Comparison of ENCODE assay signal across 8 cellular contexts in genomic region chr1:84442256-84442655, GRCh38. TPM values are rescaled to one million over a fixed set of nuclear protein-coding genes. Genes with fewer than 3 reads are reported as not detected.
DNase-seq lines count a peak whose midpoint lies in the region; ATAC-seq and TF ChIP-seq lines count a peak whose summit lies in the region.

No MANE protein-coding gene starts in this region.

- no peaks in the 10 kb centered on the region for H3K9me2 ChIP-seq in neural cell (ENCODE audit: insufficient read depth, low read length)

- H3K9me3 ChIP-seq in neural cell (ENCODE audit: low read length) = no peaks in the 10 kb centered on the region
- H3K9me3 ChIP-seq in effector memory CD4-positive, alpha-beta T cell (ENCODE audit: control insufficient read depth, low read length) = no peaks in the 10 kb centered on the region

- H3K9ac ChIP-seq in neural cell (ENCODE audit: low read length) = no peak overlapping the region

- ATAC-seq in GM21515 (IDR thresholded peaks at IDR 0.05; ENCODE audit: unreplicated experiment) = peak; percentile 96

- no peaks in the 10 kb centered on the region for H3F3A ChIP-seq in neural cell (ENCODE audit: insufficient read depth, low read length, poor library complexity, severe bottlenecking)

- no peaks in the 10 kb centered on the region for H3K79me2 ChIP-seq in neural cell (replicated peaks; ENCODE audit: insufficient read depth, low read length)

- H3K27me3 ChIP-seq in neural cell (ENCODE audit: insufficient read depth, low read depth, low read length) = no peaks in the 10 kb centered on the region
- H3K27me3 ChIP-seq in effector memory CD4-positive, alpha-beta T cell (replicated peaks; ENCODE audit: control insufficient read depth, insufficient read depth, low read length, poor library complexity, severe bottlenecking) = no peaks in the 10 kb centered on the region

- no peak overlapping the region for H3K27ac ChIP-seq in neural cell (ENCODE audit: low read length)
- H3K27ac ChIP-seq in effector memory CD4-positive, alpha-beta T cell (ENCODE audit: insufficient read depth, low read length, poor library complexity, severe bottlenecking) = no peak overlapping the region

- H3K4me1 ChIP-seq in effector memory CD4-positive, alpha-beta T cell (ENCODE audit: control insufficient read depth, insufficient read depth, low read length, poor library complexity, severe bottlenecking) = peaks cover 8% of the 10 kb centered on the region

- H3K36me3 ChIP-seq in neural cell (ENCODE audit: insufficient read depth, low read length) = no peaks in the 10 kb centered on the region
- no peaks in the 10 kb centered on the region for H3K36me3 ChIP-seq in effector memory CD4-positive, alpha-beta T cell (ENCODE audit: control insufficient read depth, insufficient read depth, low read length)

- DNase-seq in NCI-H510A treated with DMSO at 0.1 percent for 48 hours (lab: John Stamatoyannopoulos, UW) (peak; percentile 32), NCI-H510A (lab: John Stamatoyannopoulos, UW) (no peak), HPDE6-E6E7 (ENCODE audit: extremely low spot score) (peak; percentile 53), SK-N-DZ (ENCODE audit: low spot score) (peak; percentile 10), epidermal melanocyte (ENCODE audit: insufficient read length, low spot score) (peak; percentile 75)
- DNase-seq in effector memory CD4-positive, alpha-beta T cell = no peak

- no peak overlapping the region for H3K4me3 ChIP-seq in neural cell (ENCODE audit: low read length)
- no peak overlapping the region for H3K4me3 ChIP-seq in effector memory CD4-positive, alpha-beta T cell (ENCODE audit: insufficient read depth, low read depth, low read length, poor library complexity, severe bottlenecking)

- no peak for TF ChIP-seq EP300 in neural cell (conservative IDR thresholded peaks at IDR 0.05; ENCODE audit: poor library complexity, severe bottlenecking)

- no peaks in the 10 kb centered on the region for H4K20me1 ChIP-seq in neural cell (ENCODE audit: insufficient read depth)

- TF ChIP-seq RAD21 in neural cell (conservative IDR thresholded peaks at IDR 0.05) = peak; percentile 30

- TF ChIP-seq CTCF in neural cell (IDR thresholded peaks at IDR 0.05; ENCODE audit: poor library complexity, severe bottlenecking) = no peak

- H2AFZ ChIP-seq in neural cell (ENCODE audit: low read depth, low read length) = no peak overlapping the region

- H3K4me2 ChIP-seq in neural cell (ENCODE audit: low read length) = no peak overlapping the region

TF ChIP-seq in neural cell, 6 proteins besides CTCF, POLR2A, EP300 and RAD21:
- TF ChIP-seq, protein P1, sequence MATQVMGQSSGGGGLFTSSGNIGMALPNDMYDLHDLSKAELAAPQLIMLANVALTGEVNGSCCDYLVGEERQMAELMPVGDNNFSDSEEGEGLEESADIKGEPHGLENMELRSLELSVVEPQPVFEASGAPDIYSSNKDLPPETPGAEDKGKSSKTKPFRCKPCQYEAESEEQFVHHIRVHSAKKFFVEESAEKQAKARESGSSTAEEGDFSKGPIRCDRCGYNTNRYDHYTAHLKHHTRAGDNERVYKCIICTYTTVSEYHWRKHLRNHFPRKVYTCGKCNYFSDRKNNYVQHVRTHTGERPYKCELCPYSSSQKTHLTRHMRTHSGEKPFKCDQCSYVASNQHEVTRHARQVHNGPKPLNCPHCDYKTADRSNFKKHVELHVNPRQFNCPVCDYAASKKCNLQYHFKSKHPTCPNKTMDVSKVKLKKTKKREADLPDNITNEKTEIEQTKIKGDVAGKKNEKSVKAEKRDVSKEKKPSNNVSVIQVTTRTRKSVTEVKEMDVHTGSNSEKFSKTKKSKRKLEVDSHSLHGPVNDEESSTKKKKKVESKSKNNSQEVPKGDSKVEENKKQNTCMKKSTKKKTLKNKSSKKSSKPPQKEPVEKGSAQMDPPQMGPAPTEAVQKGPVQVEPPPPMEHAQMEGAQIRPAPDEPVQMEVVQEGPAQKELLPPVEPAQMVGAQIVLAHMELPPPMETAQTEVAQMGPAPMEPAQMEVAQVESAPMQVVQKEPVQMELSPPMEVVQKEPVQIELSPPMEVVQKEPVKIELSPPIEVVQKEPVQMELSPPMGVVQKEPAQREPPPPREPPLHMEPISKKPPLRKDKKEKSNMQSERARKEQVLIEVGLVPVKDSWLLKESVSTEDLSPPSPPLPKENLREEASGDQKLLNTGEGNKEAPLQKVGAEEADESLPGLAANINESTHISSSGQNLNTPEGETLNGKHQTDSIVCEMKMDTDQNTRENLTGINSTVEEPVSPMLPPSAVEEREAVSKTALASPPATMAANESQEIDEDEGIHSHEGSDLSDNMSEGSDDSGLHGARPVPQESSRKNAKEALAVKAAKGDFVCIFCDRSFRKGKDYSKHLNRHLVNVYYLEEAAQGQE (IDR thresholded peaks at IDR 0.05; ENCODE audit: borderline replicate concordance) = no peak
- no peak for TF ChIP-seq MXI1 (conservative IDR thresholded peaks at IDR 0.05; ENCODE audit: poor library complexity, severe bottlenecking)
- TF ChIP-seq TAF1 (IDR thresholded peaks at IDR 0.05; ENCODE audit: low read depth) = no peak
- TF ChIP-seq SMC3 (conservative IDR thresholded peaks at IDR 0.05; ENCODE audit: poor library complexity) = peak; percentile 30
- no peak for TF ChIP-seq POLR2AphosphoS5 (IDR thresholded peaks at IDR 0.05)
- TF ChIP-seq EZH2 (IDR thresholded peaks at IDR 0.05; ENCODE audit: borderline replicate concordance, insufficient read depth, low read length, poor library complexity, severe bottlenecking) = no peak

RNA-seq across cellular contexts. Expression of gene RPF1, which starts 36.8 kb away (rescaled TPM):
- polyA plus RNA-seq in SK-N-DZ (2014; cell fraction: cytosol; rRNA removed) = 48.5 and 53.9 TPM in 2 replicates
- 37.3 and 39.6 TPM in 2 replicates for polyA plus RNA-seq in SK-N-DZ (2014; cell fraction: nucleus; rRNA removed)
- polyA plus RNA-seq in neural cell = 64.3 and 65.1 TPM in 2 replicates
- 55.0 and 58.7 TPM in 2 replicates for polyA minus RNA-seq in neural cell

RNA-seq across cellular contexts. Expression of gene DNASE2B, which starts 44.0 kb away (rescaled TPM):
- not detected in 2 replicates for polyA plus RNA-seq in SK-N-DZ (2014; cell fraction: cytosol; rRNA removed)
- polyA plus RNA-seq in SK-N-DZ (2014; cell fraction: nucleus; rRNA removed) = 0.37 TPM in 1 of 2 replicates, not detected in the other
- 26.1 and 27.9 TPM in 2 replicates for polyA plus RNA-seq in neural cell
- 11.9 and 16.8 TPM in 2 replicates for polyA minus RNA-seq in neural cell

Comparison
In these comparisons a context has a peak if more than half of its experiments do, and no peak if none do; other contexts are left out.
1. DNase-seq: peak in NCI-H510A treated with DMSO at 0.1 percent for 48 hours (single experiment), HPDE6-E6E7 (single experiment), SK-N-DZ (single experiment) and epidermal melanocyte (single experiment); none in NCI-H510A (single experiment) and effector memory CD4-positive, alpha-beta T cell (0 of 3).